ENCODE assay signal across 1 cellular context in the genomic region with DNA sequence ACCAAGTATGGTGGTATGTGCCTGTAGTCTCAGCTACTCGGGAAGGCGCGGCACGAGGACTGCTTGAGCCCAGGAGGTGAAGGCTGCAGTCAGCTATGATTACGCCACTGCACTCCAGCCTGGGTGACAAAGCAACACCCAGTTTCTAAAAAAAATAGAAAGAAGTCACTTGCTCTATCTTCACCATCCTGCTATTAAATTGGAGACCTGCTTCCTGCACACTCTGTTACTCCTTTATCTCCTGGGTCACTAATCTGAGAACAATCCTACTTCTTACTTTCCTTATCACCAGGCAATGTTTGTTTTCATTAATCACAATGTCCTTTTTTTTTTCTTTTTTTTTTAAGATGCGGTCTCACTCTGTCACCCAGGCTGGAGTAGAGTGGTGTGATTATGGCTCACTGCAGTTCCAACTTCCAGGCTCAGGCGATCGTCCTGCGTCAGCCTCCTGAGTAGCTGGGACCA.
TF ChIP-seq lines count a peak whose summit lies in the region.

No MANE protein-coding gene starts in this region.

TF ChIP-seq in H1, 55 proteins besides CTCF, POLR2A, EP300 and RAD21:
- TF ChIP-seq ASH2L (IDR thresholded peaks at IDR 0.05; ENCODE audit: low read length) (no peak), CREB1 (IDR thresholded peaks at IDR 0.05) (no peak), FOSL1 (IDR thresholded peaks at IDR 0.05; ENCODE audit: insufficient read depth, low read depth, low read length) (no peak), CHD1 (IDR thresholded peaks at IDR 0.05; ENCODE audit: low read depth, low read length) (no peak), BACH1 (IDR thresholded peaks at IDR 0.05; ENCODE audit: low read length) (no peak), TAF7 (optimal IDR thresholded peaks at IDR 0.05; ENCODE audit: borderline replicate concordance, low read depth, low read length) (no peak), POU5F1 (IDR thresholded peaks at IDR 0.05; ENCODE audit: low read depth, low read length) (no peak), MAFK (IDR thresholded peaks at IDR 0.05; ENCODE audit: low read depth, low read length) (no peak), CTBP2 (IDR thresholded peaks at IDR 0.05; ENCODE audit: borderline replicate concordance, insufficient read depth, insufficient read length, low read length) (no peak)
- TF ChIP-seq, protein P1, sequence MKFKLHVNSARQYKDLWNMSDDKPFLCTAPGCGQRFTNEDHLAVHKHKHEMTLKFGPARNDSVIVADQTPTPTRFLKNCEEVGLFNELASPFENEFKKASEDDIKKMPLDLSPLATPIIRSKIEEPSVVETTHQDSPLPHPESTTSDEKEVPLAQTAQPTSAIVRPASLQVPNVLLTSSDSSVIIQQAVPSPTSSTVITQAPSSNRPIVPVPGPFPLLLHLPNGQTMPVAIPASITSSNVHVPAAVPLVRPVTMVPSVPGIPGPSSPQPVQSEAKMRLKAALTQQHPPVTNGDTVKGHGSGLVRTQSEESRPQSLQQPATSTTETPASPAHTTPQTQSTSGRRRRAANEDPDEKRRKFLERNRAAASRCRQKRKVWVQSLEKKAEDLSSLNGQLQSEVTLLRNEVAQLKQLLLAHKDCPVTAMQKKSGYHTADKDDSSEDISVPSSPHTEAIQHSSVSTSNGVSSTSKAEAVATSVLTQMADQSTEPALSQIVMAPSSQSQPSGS (IDR thresholded peaks at IDR 0.05; ENCODE audit: low read length): no peak
- TF ChIP-seq, protein P2, sequence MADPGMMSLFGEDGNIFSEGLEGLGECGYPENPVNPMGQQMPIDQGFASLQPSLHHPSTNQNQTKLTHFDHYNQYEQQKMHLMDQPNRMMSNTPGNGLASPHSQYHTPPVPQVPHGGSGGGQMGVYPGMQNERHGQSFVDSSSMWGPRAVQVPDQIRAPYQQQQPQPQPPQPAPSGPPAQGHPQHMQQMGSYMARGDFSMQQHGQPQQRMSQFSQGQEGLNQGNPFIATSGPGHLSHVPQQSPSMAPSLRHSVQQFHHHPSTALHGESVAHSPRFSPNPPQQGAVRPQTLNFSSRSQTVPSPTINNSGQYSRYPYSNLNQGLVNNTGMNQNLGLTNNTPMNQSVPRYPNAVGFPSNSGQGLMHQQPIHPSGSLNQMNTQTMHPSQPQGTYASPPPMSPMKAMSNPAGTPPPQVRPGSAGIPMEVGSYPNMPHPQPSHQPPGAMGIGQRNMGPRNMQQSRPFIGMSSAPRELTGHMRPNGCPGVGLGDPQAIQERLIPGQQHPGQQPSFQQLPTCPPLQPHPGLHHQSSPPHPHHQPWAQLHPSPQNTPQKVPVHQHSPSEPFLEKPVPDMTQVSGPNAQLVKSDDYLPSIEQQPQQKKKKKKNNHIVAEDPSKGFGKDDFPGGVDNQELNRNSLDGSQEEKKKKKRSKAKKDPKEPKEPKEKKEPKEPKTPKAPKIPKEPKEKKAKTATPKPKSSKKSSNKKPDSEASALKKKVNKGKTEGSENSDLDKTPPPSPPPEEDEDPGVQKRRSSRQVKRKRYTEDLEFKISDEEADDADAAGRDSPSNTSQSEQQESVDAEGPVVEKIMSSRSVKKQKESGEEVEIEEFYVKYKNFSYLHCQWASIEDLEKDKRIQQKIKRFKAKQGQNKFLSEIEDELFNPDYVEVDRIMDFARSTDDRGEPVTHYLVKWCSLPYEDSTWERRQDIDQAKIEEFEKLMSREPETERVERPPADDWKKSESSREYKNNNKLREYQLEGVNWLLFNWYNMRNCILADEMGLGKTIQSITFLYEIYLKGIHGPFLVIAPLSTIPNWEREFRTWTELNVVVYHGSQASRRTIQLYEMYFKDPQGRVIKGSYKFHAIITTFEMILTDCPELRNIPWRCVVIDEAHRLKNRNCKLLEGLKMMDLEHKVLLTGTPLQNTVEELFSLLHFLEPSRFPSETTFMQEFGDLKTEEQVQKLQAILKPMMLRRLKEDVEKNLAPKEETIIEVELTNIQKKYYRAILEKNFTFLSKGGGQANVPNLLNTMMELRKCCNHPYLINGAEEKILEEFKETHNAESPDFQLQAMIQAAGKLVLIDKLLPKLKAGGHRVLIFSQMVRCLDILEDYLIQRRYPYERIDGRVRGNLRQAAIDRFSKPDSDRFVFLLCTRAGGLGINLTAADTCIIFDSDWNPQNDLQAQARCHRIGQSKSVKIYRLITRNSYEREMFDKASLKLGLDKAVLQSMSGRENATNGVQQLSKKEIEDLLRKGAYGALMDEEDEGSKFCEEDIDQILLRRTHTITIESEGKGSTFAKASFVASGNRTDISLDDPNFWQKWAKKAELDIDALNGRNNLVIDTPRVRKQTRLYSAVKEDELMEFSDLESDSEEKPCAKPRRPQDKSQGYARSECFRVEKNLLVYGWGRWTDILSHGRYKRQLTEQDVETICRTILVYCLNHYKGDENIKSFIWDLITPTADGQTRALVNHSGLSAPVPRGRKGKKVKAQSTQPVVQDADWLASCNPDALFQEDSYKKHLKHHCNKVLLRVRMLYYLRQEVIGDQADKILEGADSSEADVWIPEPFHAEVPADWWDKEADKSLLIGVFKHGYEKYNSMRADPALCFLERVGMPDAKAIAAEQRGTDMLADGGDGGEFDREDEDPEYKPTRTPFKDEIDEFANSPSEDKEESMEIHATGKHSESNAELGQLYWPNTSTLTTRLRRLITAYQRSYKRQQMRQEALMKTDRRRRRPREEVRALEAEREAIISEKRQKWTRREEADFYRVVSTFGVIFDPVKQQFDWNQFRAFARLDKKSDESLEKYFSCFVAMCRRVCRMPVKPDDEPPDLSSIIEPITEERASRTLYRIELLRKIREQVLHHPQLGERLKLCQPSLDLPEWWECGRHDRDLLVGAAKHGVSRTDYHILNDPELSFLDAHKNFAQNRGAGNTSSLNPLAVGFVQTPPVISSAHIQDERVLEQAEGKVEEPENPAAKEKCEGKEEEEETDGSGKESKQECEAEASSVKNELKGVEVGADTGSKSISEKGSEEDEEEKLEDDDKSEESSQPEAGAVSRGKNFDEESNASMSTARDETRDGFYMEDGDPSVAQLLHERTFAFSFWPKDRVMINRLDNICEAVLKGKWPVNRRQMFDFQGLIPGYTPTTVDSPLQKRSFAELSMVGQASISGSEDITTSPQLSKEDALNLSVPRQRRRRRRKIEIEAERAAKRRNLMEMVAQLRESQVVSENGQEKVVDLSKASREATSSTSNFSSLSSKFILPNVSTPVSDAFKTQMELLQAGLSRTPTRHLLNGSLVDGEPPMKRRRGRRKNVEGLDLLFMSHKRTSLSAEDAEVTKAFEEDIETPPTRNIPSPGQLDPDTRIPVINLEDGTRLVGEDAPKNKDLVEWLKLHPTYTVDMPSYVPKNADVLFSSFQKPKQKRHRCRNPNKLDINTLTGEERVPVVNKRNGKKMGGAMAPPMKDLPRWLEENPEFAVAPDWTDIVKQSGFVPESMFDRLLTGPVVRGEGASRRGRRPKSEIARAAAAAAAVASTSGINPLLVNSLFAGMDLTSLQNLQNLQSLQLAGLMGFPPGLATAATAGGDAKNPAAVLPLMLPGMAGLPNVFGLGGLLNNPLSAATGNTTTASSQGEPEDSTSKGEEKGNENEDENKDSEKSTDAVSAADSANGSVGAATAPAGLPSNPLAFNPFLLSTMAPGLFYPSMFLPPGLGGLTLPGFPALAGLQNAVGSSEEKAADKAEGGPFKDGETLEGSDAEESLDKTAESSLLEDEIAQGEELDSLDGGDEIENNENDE (IDR thresholded peaks at IDR 0.05; ENCODE audit: insufficient replicate concordance, low read length): no peak
